Comparison of ENCODE assay signal across 8 cellular contexts in genomic region chr20:58982406-58983114, GRCh38. TPM values are rescaled to one million over a fixed set of nuclear protein-coding genes. Genes with fewer than 3 reads are reported as not detected.
DNase-seq lines count a peak whose midpoint lies in the region; ATAC-seq, FAIRE-seq and TF ChIP-seq lines count a peak whose summit lies in the region.

No MANE protein-coding gene starts in this region.

- no peaks in the 10 kb centered on the region for H3K27me3 ChIP-seq in BLaER1
- no peaks in the 10 kb centered on the region for H3K27me3 ChIP-seq in K562 (ENCODE audit: control insufficient read depth in 2 of 2, insufficient read depth in 2 of 2, low read length in 2 of 2)

- in situ Hi-C loops in K562 (cut with MboI), result no loop called here

- H4K20me1 ChIP-seq in BLaER1 (peaks cover 53% of the 10 kb centered on the region), K562 (replicated peaks; ENCODE audit: control insufficient read depth, insufficient read depth, low read length) (peaks cover 5% of the 10 kb centered on the region; the same call in 1 of the 2 replicates)

- peaks cover 62% of the 10 kb centered on the region for H3K79me2 ChIP-seq in K562 (ENCODE audit: control insufficient read depth, insufficient read depth, low read length)

- TF ChIP-seq CTCF in K562 (IDR thresholded peaks at IDR 0.05 in 2 of 3, conservative IDR thresholded peaks at IDR 0.05 in 1 of 3; ENCODE audit: insufficient read depth in 2 of 3, low read depth in 1 of 3, low read length in 3 of 3), result no peak
- TF ChIP-seq CTCF in natural killer cell (IDR thresholded peaks at IDR 0.05), result no peak

- H3K4me1 ChIP-seq in BLaER1, result peaks cover 38% of the 10 kb centered on the region
- peaks cover 17 to 25% of the 10 kb centered on the region in 2 experiments; a peak in 4 of 5 replicates for H3K4me1 ChIP-seq in K562 (replicated peaks in 1 of 2; ENCODE audit: control insufficient read depth in 2 of 2, insufficient read depth in 2 of 2, low read length in 2 of 2)

- no peaks in the 10 kb centered on the region for H3K9me3 ChIP-seq in BLaER1
- no peaks in the 10 kb centered on the region for H3K9me3 ChIP-seq in K562 (replicated peaks; ENCODE audit: control insufficient read depth, insufficient read depth, low read depth, low read length)

- no peaks in the 10 kb centered on the region for H3K9me1 ChIP-seq in K562 (ENCODE audit: control insufficient read depth, insufficient read depth, low read length)

- no peak overlapping the region for H2AFZ ChIP-seq in K562 (ENCODE audit: low read depth, low read length)

- H3K4me3 Mint-ChIP-seq in natural killer cell, result peak overlapping the region; percentile 77

- no peak for TF ChIP-seq RAD21 in K562 (CRISPR knock-in tag; conservative IDR thresholded peaks at IDR 0.05 in 1 of 2, IDR thresholded peaks at IDR 0.05 in 1 of 2)

- no peak for TF ChIP-seq EP300 in K562 (IDR thresholded peaks at IDR 0.05; ENCODE audit: low read length)

- H3K27ac Mint-ChIP-seq in natural killer cell, result peak overlapping the region; percentile 70 to 87

- ATAC-seq in K562 (peak; percentile 70), natural killer cell (peak; percentile 51 to 61 (median 53)), GM18517 (IDR thresholded peaks at IDR 0.05; ENCODE audit: unreplicated experiment) (no peak), HG03039 (IDR thresholded peaks at IDR 0.05; ENCODE audit: unreplicated experiment) (no peak)

- WGBS in K562 (ENCODE audit: insufficient coverage, low coverage, missing lambda C conversion rate), result 10% methylated on average over 12 of the region's 12 CpGs

- POLR2A ChIA-PET in K562 (lab: Yijun Ruan, JAX), result interaction anchor here (0.6 to 4.6 kb wide), 7 partner anchors 11 to 449 kb away, joined by 3 to 29 read pairs (median 5); partner anchors contain the start of gene ATP5F1E

- H3K27ac ChIP-seq in BLaER1, result no peak overlapping the region
- H3K27ac ChIP-seq in K562 (ENCODE audit: extremely low read depth, low read depth, low read length), result peak overlapping the region; percentile 84

- peak overlapping the region; percentile 90 for H3K4me2 ChIP-seq in BLaER1
- peak overlapping the region; percentile 96 for H3K4me2 ChIP-seq in K562 (ENCODE audit: insufficient read depth, low read length)

- H3K36me3 ChIP-seq in BLaER1 (peaks cover 37% of the 10 kb centered on the region), K562 (ENCODE audit: control insufficient read depth, insufficient read depth, low read length) (peaks cover 47% of the 10 kb centered on the region)

- peaks cover 27 to 29% of the 10 kb centered on the region in 2 donors for H3K4me1 Mint-ChIP-seq in natural killer cell

- DNase-seq in Jurkat, Clone E6-1 (ENCODE audit: low read depth, low spot score), result no peak
- peak in 2 of 4 experiments; percentile 40 to 74 for DNase-seq in K562 (ENCODE audit: extremely low read depth in 1 of 4, low spot score in 3 of 4)
- DNase-seq in natural killer cell, result no peak
- DNase-seq in NCI-H226, result no peak
- no peak for DNase-seq in kidney glomerular epithelial cell (lab: John Stamatoyannopoulos, UW)

- H3K27me3 Mint-ChIP-seq in natural killer cell (ENCODE audit: low read depth in 2 of 2), result no peaks in the 10 kb centered on the region

- no peaks in the 10 kb centered on the region for H3K9me3 Mint-ChIP-seq in natural killer cell

- peak; percentile 67 for TF ChIP-seq POLR2A in K562 (conservative IDR thresholded peaks at IDR 0.05)

- TSS peak; percentile 40 for BruUV-seq in K562 (replicated peaks; lab: Mats Ljungman, UMichigan)

- intact Hi-C loops in K562 (cut with micrococcal nuclease) (loop anchor here (5.0 kb wide), 2 partner anchors 50 to 90 kb away; partner anchors contain the start of gene ATP5F1E), natural killer cell (cut with micrococcal nuclease) (loop anchor here (1.0 to 5.0 kb wide), 3 partner anchors 49 to 675 kb away; partner anchors contain the start of gene RAB22A)

- H3K4me3 ChIP-seq in BLaER1 (peak overlapping the region; percentile 91), K562 (peak overlapping the region; percentile 78)
- H3K4me3 ChIP-seq in Jurkat, Clone E6-1 (ENCODE audit: low read length), result peak overlapping the region; percentile 98

- CTCF ChIA-PET in K562 (lab: Yijun Ruan, JAX; ENCODE audit: low intra/inter-chr PET ratio), result no interaction called here

- peak; percentile 66 for FAIRE-seq in K562 (lab: Jason Lieb, UNC)

- H3K36me3 Mint-ChIP-seq in natural killer cell, result peaks cover 11% of the 10 kb centered on the region

- peak overlapping the region; percentile 93 for H3K9ac ChIP-seq in BLaER1
- H3K9ac ChIP-seq in K562 (ENCODE audit: insufficient read depth in 1 of 2, low read depth in 2 of 2, low read length in 2 of 2), result peak overlapping the region; percentile 95 to 96

RNA-seq across cellular contexts. Expression of gene NELFCD, which starts 1.5 kb away (rescaled TPM):
- 134 TPM for polyA plus RNA-seq in Jurkat, Clone E6-1 (2012; ENCODE audit: insufficient read depth, insufficient read length)
- total RNA-seq in K562 (2011; cell fraction: chromatin; rRNA removed; ENCODE audit: low replicate concordance), result 499 and 562 TPM in 2 replicates
- 227 and 235 TPM in 2 replicates for total RNA-seq in K562 (2011; cell fraction: nucleolus; rRNA removed)
- total RNA-seq in K562 (2011; cell fraction: nucleoplasm; rRNA removed), result 274 and 301 TPM in 2 replicates
- 96.5 and 113 TPM in 2 replicates for total RNA-seq in K562 (2014; rRNA removed)
- 77.9 and 80.6 TPM in 2 replicates for total RNA-seq in K562 (2014; rRNA removed; fragmentation: Illumina TruSeq; extraction: Trizol)
- total RNA-seq in K562 (2015; rRNA removed; fragmentation: Illumina TruSeq; extraction: Trizol), result 84.7 and 86.6 TPM in 2 replicates
- 111 and 116 TPM in 2 replicates for total RNA-seq in K562 (2021)
- 138 and 163 TPM in 2 replicates for polyA plus RNA-seq in K562 (2011; rRNA removed)
- 115 and 130 TPM in 2 replicates for polyA plus RNA-seq in K562 (2011; cell fraction: cytosol; rRNA removed)
- polyA plus RNA-seq in K562 (2011; cell fraction: nucleus; rRNA removed), result 305 and 361 TPM in 2 replicates
- polyA plus RNA-seq in K562 (2012), result 93.4 and 101 TPM in 2 replicates
- 136 and 137 TPM in 2 replicates for polyA plus RNA-seq in K562 (2014; fragmentation: Illumina TruSeq; extraction: Trizol)
- 10 to 100 TPM; 11.7 to 22.2 TPM for polyA plus RNA-seq in K562 (2014; fragmentation: Nextera tagmentation; extraction: Ambion mirVana)
- polyA plus RNA-seq in K562 (2014; rRNA removed), result 121 and 123 TPM in 2 replicates
- polyA minus RNA-seq in K562 (2011; rRNA and poly(A)+ RNA removed), result 159 and 203 TPM in 2 replicates
- polyA minus RNA-seq in K562 (2011; cell fraction: cytosol; rRNA and poly(A)+ RNA removed), result 57.0 and 63.8 TPM in 2 replicates
- 68.1 and 105 TPM in 2 replicates for polyA minus RNA-seq in K562 (2011; cell fraction: nucleus; rRNA and poly(A)+ RNA removed)
- total RNA-seq in natural killer cell, result 100 to 1,000 TPM in 1 of 3 donors, 10 to 100 TPM in 2; 75.7 to 105 (median 92.6) TPM

RNA-seq across cellular contexts. Expression of gene CTSZ, which starts 24.5 kb away (rescaled TPM):
- not detected for polyA plus RNA-seq in Jurkat, Clone E6-1 (2012; ENCODE audit: insufficient read depth, insufficient read length)
- 52.6 and 123 TPM in 2 replicates for total RNA-seq in K562 (2011; cell fraction: chromatin; rRNA removed; ENCODE audit: low replicate concordance)
- 146 and 149 TPM in 2 replicates for total RNA-seq in K562 (2011; cell fraction: nucleolus; rRNA removed)
- 120 and 126 TPM in 2 replicates for total RNA-seq in K562 (2011; cell fraction: nucleoplasm; rRNA removed)
- 73.2 and 83.8 TPM in 2 replicates for total RNA-seq in K562 (2014; rRNA removed)
- 62.6 and 63.8 TPM in 2 replicates for total RNA-seq in K562 (2014; rRNA removed; fragmentation: Illumina TruSeq; extraction: Trizol)
- total RNA-seq in K562 (2015; rRNA removed; fragmentation: Illumina TruSeq; extraction: Trizol), result 82.8 and 82.9 TPM in 2 replicates
- 84.7 and 97.7 TPM in 2 replicates for total RNA-seq in K562 (2021)
- 83.8 and 93.1 TPM in 2 replicates for polyA plus RNA-seq in K562 (2011; rRNA removed)
- 81.2 and 107 TPM in 2 replicates for polyA plus RNA-seq in K562 (2011; cell fraction: cytosol; rRNA removed)
- 54.7 and 64.6 TPM in 2 replicates for polyA plus RNA-seq in K562 (2011; cell fraction: nucleus; rRNA removed)
- polyA plus RNA-seq in K562 (2012), result 79.3 and 95.2 TPM in 2 replicates
- 123 and 143 TPM in 2 replicates for polyA plus RNA-seq in K562 (2014; fragmentation: Illumina TruSeq; extraction: Trizol)
- polyA plus RNA-seq in K562 (2014; fragmentation: Nextera tagmentation; extraction: Ambion mirVana), result 1 to 10 TPM; 1.6 to 5.3 TPM
- polyA plus RNA-seq in K562 (2014; rRNA removed), result 96.2 and 107 TPM in 2 replicates
- polyA minus RNA-seq in K562 (2011; rRNA and poly(A)+ RNA removed), result 59.9 and 68.2 TPM in 2 replicates
- polyA minus RNA-seq in K562 (2011; cell fraction: cytosol; rRNA and poly(A)+ RNA removed), result 34.4 and 34.8 TPM in 2 replicates
- 24.1 and 25.5 TPM in 2 replicates for polyA minus RNA-seq in K562 (2011; cell fraction: nucleus; rRNA and poly(A)+ RNA removed)
- total RNA-seq in natural killer cell, result 10 to 100 TPM; 30.5 to 52.5 (median 42.3) TPM

RNA-seq across cellular contexts. Expression of gene TUBB1, which starts 36.7 kb away (rescaled TPM):
- 0.33 TPM for polyA plus RNA-seq in Jurkat, Clone E6-1 (2012; ENCODE audit: insufficient read depth, insufficient read length)
- 1.4 and 3.2 TPM in 2 replicates for total RNA-seq in K562 (2011; cell fraction: chromatin; rRNA removed; ENCODE audit: low replicate concordance)
- 1.7 and 2.1 TPM in 2 replicates for total RNA-seq in K562 (2011; cell fraction: nucleolus; rRNA removed)
- 2.0 and 2.8 TPM in 2 replicates for total RNA-seq in K562 (2011; cell fraction: nucleoplasm; rRNA removed)
- 1.7 and 2.1 TPM in 2 replicates for total RNA-seq in K562 (2014; rRNA removed)
- 2.3 and 2.8 TPM in 2 replicates for total RNA-seq in K562 (2014; rRNA removed; fragmentation: Illumina TruSeq; extraction: Trizol)
- 2.0 and 2.4 TPM in 2 replicates for total RNA-seq in K562 (2015; rRNA removed; fragmentation: Illumina TruSeq; extraction: Trizol)
- total RNA-seq in K562 (2021), result 1.9 and 3.9 TPM in 2 replicates
- 1.1 and 3.6 TPM in 2 replicates for polyA plus RNA-seq in K562 (2011; rRNA removed)
- polyA plus RNA-seq in K562 (2011; cell fraction: cytosol; rRNA removed), result 0.69 and 3.4 TPM in 2 replicates
- 0.51 and 1.8 TPM in 2 replicates for polyA plus RNA-seq in K562 (2011; cell fraction: nucleus; rRNA removed)
- polyA plus RNA-seq in K562 (2012), result 2.3 and 3.8 TPM in 2 replicates
- 3.1 and 4.1 TPM in 2 replicates for polyA plus RNA-seq in K562 (2014; fragmentation: Illumina TruSeq; extraction: Trizol)
- polyA plus RNA-seq in K562 (2014; fragmentation: Nextera tagmentation; extraction: Ambion mirVana), result 1 to 10 TPM; 1.5 to 1.6 TPM
- 1.9 and 3.0 TPM in 2 replicates for polyA plus RNA-seq in K562 (2014; rRNA removed)
- 1.6 and 4.3 TPM in 2 replicates for polyA minus RNA-seq in K562 (2011; rRNA and poly(A)+ RNA removed)
- 0.64 and 1.7 TPM in 2 replicates for polyA minus RNA-seq in K562 (2011; cell fraction: cytosol; rRNA and poly(A)+ RNA removed)
- 0.89 and 1.3 TPM in 2 replicates for polyA minus RNA-seq in K562 (2011; cell fraction: nucleus; rRNA and poly(A)+ RNA removed)
- 10 to 100 TPM in 2 of 3 donors, 1 to 10 TPM in 1; 4.3 to 46.9 (median 18.8) TPM for total RNA-seq in natural killer cell

RNA-seq across cellular contexts. Expression of gene ATP5F1E, which starts 49.6 kb away (rescaled TPM):
- 352 TPM for polyA plus RNA-seq in Jurkat, Clone E6-1 (2012; ENCODE audit: insufficient read depth, insufficient read length)
- total RNA-seq in K562 (2011; cell fraction: chromatin; rRNA removed; ENCODE audit: low replicate concordance), result 19.6 and 60.1 TPM in 2 replicates
- 23.8 and 27.5 TPM in 2 replicates for total RNA-seq in K562 (2011; cell fraction: nucleolus; rRNA removed)
- total RNA-seq in K562 (2011; cell fraction: nucleoplasm; rRNA removed), result 49.5 and 88.6 TPM in 2 replicates
- 49.4 and 64.1 TPM in 2 replicates for total RNA-seq in K562 (2014; rRNA removed)
- total RNA-seq in K562 (2014; rRNA removed; fragmentation: Illumina TruSeq; extraction: Trizol), result 113 and 123 TPM in 2 replicates
- 98.7 and 109 TPM in 2 replicates for total RNA-seq in K562 (2015; rRNA removed; fragmentation: Illumina TruSeq; extraction: Trizol)
- total RNA-seq in K562 (2021), result 125 and 146 TPM in 2 replicates
- 140 and 167 TPM in 2 replicates for polyA plus RNA-seq in K562 (2011; rRNA removed)
- 16.9 and 37.2 TPM in 2 replicates for polyA plus RNA-seq in K562 (2011; cell fraction: cytosol; rRNA removed)
- 32.8 and 51.1 TPM in 2 replicates for polyA plus RNA-seq in K562 (2011; cell fraction: nucleus; rRNA removed)
- 66.6 and 187 TPM in 2 replicates for polyA plus RNA-seq in K562 (2012)
- 60.3 and 67.7 TPM in 2 replicates for polyA plus RNA-seq in K562 (2014; fragmentation: Illumina TruSeq; extraction: Trizol)
- polyA plus RNA-seq in K562 (2014; fragmentation: Nextera tagmentation; extraction: Ambion mirVana), result 100 to 1,000 TPM; 161 to 162 TPM
- polyA plus RNA-seq in K562 (2014; rRNA removed), result 109 and 117 TPM in 2 replicates
- polyA minus RNA-seq in K562 (2011; rRNA and poly(A)+ RNA removed), result 36.3 and 47.6 TPM in 2 replicates
- 19.7 and 24.7 TPM in 2 replicates for polyA minus RNA-seq in K562 (2011; cell fraction: cytosol; rRNA and poly(A)+ RNA removed)
- polyA minus RNA-seq in K562 (2011; cell fraction: nucleus; rRNA and poly(A)+ RNA removed), result 53.0 and 99.3 TPM in 2 replicates
- 10 to 100 TPM; 45.9 to 58.0 (median 50.8) TPM for total RNA-seq in natural killer cell

Comparison
In these comparisons a context has a peak if more than half of its experiments do, and no peak if none do; other contexts are left out.
1. ATAC-seq: peak in K562 (single experiment) and natural killer cell (3 of 3); none in GM18517 (single experiment) and HG03039 (single experiment).
2. Peak in every context shown above with its lines, with median percentiles within 50 percentile points of each other: H3K4me3 ChIP-seq.